Comparison of ENCODE assay signal across 1 cellular context in genomic region chr2:128512664-128513415, GRCh38.
TF ChIP-seq lines count a peak whose summit lies in the region.

No MANE protein-coding gene starts in this region.

TF ChIP-seq in GM23338, 12 proteins besides CTCF, POLR2A, EP300 and RAD21 (continued from another document):
- no peak for TF ChIP-seq POLR2AphosphoS5 (IDR thresholded peaks at IDR 0.05; ENCODE audit: low read depth)
- no peak for TF ChIP-seq EZH2phosphoT487 (IDR thresholded peaks at IDR 0.05; ENCODE audit: unreplicated experiment)
- TF ChIP-seq EZH2 (IDR thresholded peaks at IDR 0.05; ENCODE audit: low read depth, unreplicated experiment) = no peak
- no peak for TF ChIP-seq ZNF331 (CRISPR knock-in tag; IDR thresholded peaks at IDR 0.05; ENCODE audit: low read depth)
- TF ChIP-seq NANOG (IDR thresholded peaks at IDR 0.05; ENCODE audit: borderline replicate concordance) = no peak
- no peak for TF ChIP-seq CREB1 (CRISPR knock-in tag; IDR thresholded peaks at IDR 0.05; ENCODE audit: low read depth)
